1 cellular context compared by ENCODE assay signal in the genomic region with DNA sequence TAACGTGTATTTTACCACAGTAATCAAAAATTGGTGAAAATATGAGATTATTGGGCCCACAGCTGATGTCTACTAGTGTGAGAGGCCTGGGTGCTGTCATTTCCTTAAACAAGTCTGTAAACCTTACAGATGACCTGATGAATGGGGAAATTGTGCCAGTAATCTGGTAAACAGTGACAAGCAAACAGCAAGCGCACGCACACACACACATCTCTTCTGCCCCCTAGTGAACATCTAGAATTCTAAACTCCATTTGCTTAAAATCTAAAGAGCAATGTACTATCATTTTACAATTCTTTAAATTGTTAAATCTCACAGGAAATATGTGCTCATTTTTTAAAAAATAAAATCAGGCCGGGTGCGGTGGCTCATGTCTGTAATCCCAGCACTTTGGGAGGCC.
TF ChIP-seq lines count a peak whose summit lies in the region.

No MANE protein-coding gene starts in this region.

TF ChIP-seq in K562, 482 proteins besides CTCF, POLR2A, EP300 and RAD21 (continued from another document and continues in another):
- no peak for TF ChIP-seq ZBTB40 (IDR thresholded peaks at IDR 0.05)
- no peak for TF ChIP-seq ZBTB40 (CRISPR knock-in tag; IDR thresholded peaks at IDR 0.05)
- no peak for TF ChIP-seq PATZ1 (CRISPR knock-in tag; IDR thresholded peaks at IDR 0.05; ENCODE audit: borderline replicate concordance)
- no peak for TF ChIP-seq NKRF (IDR thresholded peaks at IDR 0.05; ENCODE audit: borderline replicate concordance)
- no peak for TF ChIP-seq ZC3H8 (IDR thresholded peaks at IDR 0.05)
- TF ChIP-seq GABPB1 (CRISPR knock-in tag; IDR thresholded peaks at IDR 0.05) = no peak
- TF ChIP-seq MYC (IDR thresholded peaks at IDR 0.05; ENCODE audit: low read depth, low read length) = no peak
- TF ChIP-seq MYC (CRISPR knock-in tag; IDR thresholded peaks at IDR 0.05; ENCODE audit: borderline replicate concordance, low read depth) = no peak
- TF ChIP-seq TGIF2 (CRISPR knock-in tag; IDR thresholded peaks at IDR 0.05) = no peak
- no peak for TF ChIP-seq ETS1 (conservative IDR thresholded peaks at IDR 0.05; ENCODE audit: control insufficient read depth, low read depth, low read length)
- no peak for TF ChIP-seq PHF8 (IDR thresholded peaks at IDR 0.05; ENCODE audit: borderline replicate concordance, low read length)
- no peak for TF ChIP-seq MED1 (CRISPR knock-in tag; IDR thresholded peaks at IDR 0.05; ENCODE audit: borderline replicate concordance)
- peak; percentile 79 for TF ChIP-seq HMBOX1 (IDR thresholded peaks at IDR 0.05)
- TF ChIP-seq SAP30 (IDR thresholded peaks at IDR 0.05; ENCODE audit: borderline replicate concordance, insufficient read depth, low read depth, low read length, poor library complexity, severe bottlenecking) = no peak
- TF ChIP-seq NFATC3 (IDR thresholded peaks at IDR 0.05) = no peak
- TF ChIP-seq NONO (IDR thresholded peaks at IDR 0.05; ENCODE audit: low read depth in 2 of 2, low read length in 1 of 2) = no peak
- TF ChIP-seq POLR2H (tag; IDR thresholded peaks at IDR 0.05; ENCODE audit: low read depth) = no peak
- TF ChIP-seq U2AF2 (optimal IDR thresholded peaks at IDR 0.05; ENCODE audit: low read depth, low read length) = no peak
- no peak for TF ChIP-seq ZFX (CRISPR knock-in tag; IDR thresholded peaks at IDR 0.05)
- TF ChIP-seq FOXK2 (conservative IDR thresholded peaks at IDR 0.05 in 1 of 2, IDR thresholded peaks at IDR 0.05 in 1 of 2; ENCODE audit: low read depth in 2 of 2) = peak; percentile 73 to 75; a peak in 3 of 4 replicates
- TF ChIP-seq RBBP5 (IDR thresholded peaks at IDR 0.05; ENCODE audit: borderline replicate concordance, insufficient read depth, low read length, poor library complexity, severe bottlenecking) = no peak
- 0 out of 2 replicates have a peak, but pooled peaks have one; percentile 17 for TF ChIP-seq DPF2 (IDR thresholded peaks at IDR 0.05)
- TF ChIP-seq, protein P1, sequence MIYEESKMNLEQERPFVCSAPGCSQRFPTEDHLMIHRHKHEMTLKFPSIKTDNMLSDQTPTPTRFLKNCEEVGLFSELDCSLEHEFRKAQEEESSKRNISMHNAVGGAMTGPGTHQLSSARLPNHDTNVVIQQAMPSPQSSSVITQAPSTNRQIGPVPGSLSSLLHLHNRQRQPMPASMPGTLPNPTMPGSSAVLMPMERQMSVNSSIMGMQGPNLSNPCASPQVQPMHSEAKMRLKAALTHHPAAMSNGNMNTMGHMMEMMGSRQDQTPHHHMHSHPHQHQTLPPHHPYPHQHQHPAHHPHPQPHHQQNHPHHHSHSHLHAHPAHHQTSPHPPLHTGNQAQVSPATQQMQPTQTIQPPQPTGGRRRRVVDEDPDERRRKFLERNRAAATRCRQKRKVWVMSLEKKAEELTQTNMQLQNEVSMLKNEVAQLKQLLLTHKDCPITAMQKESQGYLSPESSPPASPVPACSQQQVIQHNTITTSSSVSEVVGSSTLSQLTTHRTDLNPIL (CRISPR knock-in tag; IDR thresholded peaks at IDR 0.05) = no peak
- TF ChIP-seq GABPA (tag; conservative IDR thresholded peaks at IDR 0.05; ENCODE audit: low read depth) = no peak
- peak in 1 of 2 experiments; percentile 35; a peak in 1 of 4 replicates for TF ChIP-seq MNT (conservative IDR thresholded peaks at IDR 0.05)
- TF ChIP-seq, protein P2, sequence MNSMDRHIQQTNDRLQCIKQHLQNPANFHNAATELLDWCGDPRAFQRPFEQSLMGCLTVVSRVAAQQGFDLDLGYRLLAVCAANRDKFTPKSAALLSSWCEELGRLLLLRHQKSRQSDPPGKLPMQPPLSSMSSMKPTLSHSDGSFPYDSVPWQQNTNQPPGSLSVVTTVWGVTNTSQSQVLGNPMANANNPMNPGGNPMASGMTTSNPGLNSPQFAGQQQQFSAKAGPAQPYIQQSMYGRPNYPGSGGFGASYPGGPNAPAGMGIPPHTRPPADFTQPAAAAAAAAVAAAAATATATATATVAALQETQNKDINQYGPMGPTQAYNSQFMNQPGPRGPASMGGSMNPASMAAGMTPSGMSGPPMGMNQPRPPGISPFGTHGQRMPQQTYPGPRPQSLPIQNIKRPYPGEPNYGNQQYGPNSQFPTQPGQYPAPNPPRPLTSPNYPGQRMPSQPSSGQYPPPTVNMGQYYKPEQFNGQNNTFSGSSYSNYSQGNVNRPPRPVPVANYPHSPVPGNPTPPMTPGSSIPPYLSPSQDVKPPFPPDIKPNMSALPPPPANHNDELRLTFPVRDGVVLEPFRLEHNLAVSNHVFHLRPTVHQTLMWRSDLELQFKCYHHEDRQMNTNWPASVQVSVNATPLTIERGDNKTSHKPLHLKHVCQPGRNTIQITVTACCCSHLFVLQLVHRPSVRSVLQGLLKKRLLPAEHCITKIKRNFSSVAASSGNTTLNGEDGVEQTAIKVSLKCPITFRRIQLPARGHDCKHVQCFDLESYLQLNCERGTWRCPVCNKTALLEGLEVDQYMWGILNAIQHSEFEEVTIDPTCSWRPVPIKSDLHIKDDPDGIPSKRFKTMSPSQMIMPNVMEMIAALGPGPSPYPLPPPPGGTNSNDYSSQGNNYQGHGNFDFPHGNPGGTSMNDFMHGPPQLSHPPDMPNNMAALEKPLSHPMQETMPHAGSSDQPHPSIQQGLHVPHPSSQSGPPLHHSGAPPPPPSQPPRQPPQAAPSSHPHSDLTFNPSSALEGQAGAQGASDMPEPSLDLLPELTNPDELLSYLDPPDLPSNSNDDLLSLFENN (IDR thresholded peaks at IDR 0.05; ENCODE audit: low read depth in 2 of 2, low read length in 2 of 2) = no peak
- TF ChIP-seq MEIS2 (IDR thresholded peaks at IDR 0.05; ENCODE audit: partially characterized antibody) = peak; percentile 54
- TF ChIP-seq BRF1 (IDR thresholded peaks at IDR 0.05; ENCODE audit: borderline replicate concordance, extremely low read depth, insufficient read length) = no peak
- 0 out of 2 replicates have a peak, but pooled peaks have one; percentile 3 for TF ChIP-seq MAFF (IDR thresholded peaks at IDR 0.05; ENCODE audit: low read length)
